In genomic region chr2:3303583-3304406, GRCh38 we compare ENCODE assay signal across 8 cellular contexts.
DNase-seq lines count a peak whose midpoint lies in the region; TF ChIP-seq lines count a peak whose summit lies in the region.

No MANE protein-coding gene starts in this region.

- peak; percentile 87 for TF ChIP-seq CTCF in LNCaP clone FGC (IDR thresholded peaks at IDR 0.05; ENCODE audit: control insufficient read depth, extremely low read depth, insufficient read depth)

- H3K27ac ChIP-seq in temporal lobe (ENCODE audit: low read depth, low read length) = peak overlapping the region; percentile 30

- DNase-seq in EL (peak; percentile 71), H7 (peak; percentile 95), LNCaP clone FGC (ENCODE audit: low read depth) (peak; percentile 30), SHP77 treated with DMSO at 0.1 percent for 48 hours (lab: John Stamatoyannopoulos, UW) (peak; percentile 55), germinal center (ENCODE audit: low spot score) (peak; percentile 81), occipital lobe (lab: John Stamatoyannopoulos, UW) (peak; percentile 82)
- DNase-seq in activated naive CD4-positive, alpha-beta T cell (lab: John Stamatoyannopoulos, UW) = peak; percentile 22 to 74 (median 58)

- H3K36me3 ChIP-seq in H7 (replicated peaks; ENCODE audit: control insufficient read depth, insufficient read depth, low read length) = no peaks in the 10 kb centered on the region; the same call in 1 of the 2 replicates

- H3K27me3 ChIP-seq in H7 (ENCODE audit: control insufficient read depth, insufficient read depth, low read length) = no peaks in the 10 kb centered on the region

- no peak overlapping the region for H3K4me3 ChIP-seq in H7 (ENCODE audit: insufficient read depth, low read depth, low read length)
- H3K4me3 ChIP-seq in LNCaP clone FGC (ENCODE audit: low read depth, low read length) = peak overlapping the region; percentile 36

Comparison
In these comparisons a context has a peak if more than half of its experiments do, and no peak if none do; other contexts are left out.
1. DNase-seq: peak in every context shown above with its lines; median percentile 95 in H7; 82 in occipital lobe; 81 in germinal center; 71 in EL; 58 in activated naive CD4-positive, alpha-beta T cell; 55 in SHP77 treated with DMSO at 0.1 percent for 48 hours; 30 in LNCaP clone FGC.